16 cellular contexts compared by ENCODE assay signal in genomic region chr12:118344829-118345228, GRCh38.
"Had no signal": no experiment of that assay in that cellular context is flagged by ENCODE, and none has a peak within 500 bp of the region (broad histone marks: within the 10 kb centered on the region; RNA-seq: fewer than 3 reads in every experiment).

No MANE protein-coding gene starts in this region.

- H3K27me3 Mint-ChIP-seq: activated CD8-positive, alpha-beta memory T cell treated with anti-CD3 and anti-CD28 coated beads, Interleukin-2, amount 10 ng/mL, durations not matched to agents 7 days and 5 days; activated naive CD8-positive, alpha-beta T cell treated with anti-CD3 and anti-CD28 coated beads for 36 hours; naive thymus-derived CD8-positive, alpha-beta T cell; stimulated activated naive CD8-positive, alpha-beta T cell treated with anti-CD3 and anti-CD28 coated beads, Interleukin-15, Interleukin-2, amounts not matched to agents 100 ng/mL and 50 ng/mL, for 24 hours had no signal

- H3K4me1 ChIP-seq: foreskin keratinocyte, testis had no signal

- H3K9me3 Mint-ChIP-seq: activated naive CD8-positive, alpha-beta T cell treated with anti-CD3 and anti-CD28 coated beads for 36 hours; activated T-cell treated with anti-CD3 and anti-CD28 coated beads, Interleukin-2, amount 50 U/mL, for 4 hours; naive thymus-derived CD8-positive, alpha-beta T cell; stimulated activated naive CD8-positive, alpha-beta T cell treated with anti-CD3 and anti-CD28 coated beads, Interleukin-15, Interleukin-2, amounts not matched to agents 100 ng/mL and 50 ng/mL, for 24 hours had no signal

- H3K9me3 ChIP-seq: lower lobe of right lung, testis had no signal

- H3K4me3 ChIP-seq: dorsolateral prefrontal cortex, lower lobe of right lung, testis had no signal

- H3K27ac Mint-ChIP-seq: activated CD8-positive, alpha-beta memory T cell treated with anti-CD3 and anti-CD28 coated beads, Interleukin-2, amount 10 ng/mL, durations not matched to agents 7 days and 5 days; activated naive CD8-positive, alpha-beta T cell treated with anti-CD3 and anti-CD28 coated beads for 36 hours had no signal

- H3K27me3 ChIP-seq: dorsolateral prefrontal cortex, foreskin keratinocyte, testis had no signal

- H3K36me3 ChIP-seq: lower lobe of right lung had no signal

- ATAC-seq: activated CD8-positive, alpha-beta memory T cell treated with anti-CD3 and anti-CD28 coated beads, Interleukin-2, amount 10 ng/mL, durations not matched to agents 7 days and 5 days; activated T-cell treated with anti-CD3 and anti-CD28 coated beads, Interleukin-2, amount 50 U/mL, for 4 hours; foreskin keratinocyte; lower lobe of right lung; naive thymus-derived CD8-positive, alpha-beta T cell had no signal

- H3K27ac ChIP-seq: foreskin keratinocyte, lower lobe of right lung, testis had no signal

- H3K4me3 Mint-ChIP-seq: activated CD8-positive, alpha-beta memory T cell treated with anti-CD3 and anti-CD28 coated beads, Interleukin-2, amount 10 ng/mL, durations not matched to agents 7 days and 5 days; activated naive CD8-positive, alpha-beta T cell treated with anti-CD3 and anti-CD28 coated beads for 36 hours; activated T-cell treated with anti-CD3 and anti-CD28 coated beads, Interleukin-2, amount 50 U/mL, for 4 hours; stimulated activated naive CD8-positive, alpha-beta T cell treated with anti-CD3 and anti-CD28 coated beads, Interleukin-15, Interleukin-2, amounts not matched to agents 100 ng/mL and 50 ng/mL, for 24 hours had no signal

- DNase-seq: activated CD4-positive, alpha-beta T cell treated with anti-CD3 and anti-CD28 coated beads, Interleukin-2, amount 50 U/mL, for 48 hours; activated CD4-positive, CD25-positive, alpha-beta regulatory T cell treated with anti-CD3 and anti-CD28 coated beads, Interleukin-2, amount 50 U/mL, for 72 hours; activated CD8-positive, alpha-beta memory T cell treated with anti-CD3 and anti-CD28 coated beads, Interleukin-2, amount 10 ng/mL, durations not matched to agents 7 days and 5 days; activated gamma-delta T cell treated with Interleukin-2 at 50 U/mL for 16 hours; activated naive CD8-positive, alpha-beta T cell treated with anti-CD3 and anti-CD28 coated beads for 36 hours; activated T-cell treated with anti-CD3 and anti-CD28 coated beads, Interleukin-2, amount 50 U/mL, for 4 hours; dorsolateral prefrontal cortex; foreskin keratinocyte; head of caudate nucleus; lower lobe of right lung; midbrain; naive thymus-derived CD8-positive, alpha-beta T cell; stimulated activated CD4-positive, alpha-beta T cell treated with anti-CD3 and anti-CD28 coated beads, Interleukin-2, amount 100 ng/mL, for 48 hours; T-helper 2 cell; testis had no signal
